In the genomic region with DNA sequence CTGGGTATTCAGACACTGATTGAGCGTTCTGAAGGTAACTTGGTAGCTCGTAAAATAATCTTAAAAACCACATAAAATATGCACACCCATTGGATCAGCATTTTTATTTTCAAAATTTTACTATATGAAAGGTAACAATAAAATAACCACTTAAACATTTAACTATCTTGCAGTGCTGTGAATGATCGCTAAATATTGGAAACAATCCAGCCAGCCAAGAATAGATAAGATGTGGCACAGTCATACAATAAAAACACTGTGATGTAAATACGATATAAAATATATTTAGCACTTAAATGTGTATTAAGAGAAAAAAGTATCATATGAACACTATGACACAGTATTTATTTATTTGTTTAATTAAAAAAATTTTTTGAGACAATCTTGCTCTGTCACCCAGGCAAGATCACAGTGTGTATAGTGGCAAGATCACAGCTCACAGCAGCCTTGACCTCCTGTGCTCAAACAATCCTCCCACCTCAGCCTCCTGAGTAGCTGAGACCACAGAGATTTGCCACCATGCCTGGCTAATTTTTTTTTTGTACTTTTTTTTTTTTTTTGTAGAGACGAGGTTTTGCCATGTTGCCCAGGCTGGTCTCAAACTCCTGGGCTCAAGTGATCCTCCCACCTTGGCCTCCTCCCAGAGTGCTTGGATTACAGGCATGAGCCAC, we compare ENCODE assay signal across 18 cellular contexts. TPM values are rescaled to one million over a fixed set of nuclear protein-coding genes. Genes with fewer than 3 reads are reported as not detected.
A peak's percentile ranks its signal among the peaks of the same experiment; 100 is the strongest.
DNase-seq lines count a peak whose midpoint lies in the region; ATAC-seq and TF ChIP-seq lines count a peak whose summit lies in the region.
"Had no signal": no experiment of that assay in that cellular context is flagged by ENCODE, and none has a peak within 500 bp of the region (broad histone marks: within the 10 kb centered on the region; RNA-seq: fewer than 3 reads in every experiment).

No MANE protein-coding gene starts in this region.

- no peaks in the 10 kb centered on the region for H3K9me3 ChIP-seq in HEK293 (ENCODE audit: control insufficient read depth, insufficient read depth, low read depth, low read length)
- no peaks in the 10 kb centered on the region for H3K9me3 ChIP-seq in SK-N-MC (ENCODE audit: low read depth, low read length)

- no peak for ATAC-seq in GM21526 (IDR thresholded peaks at IDR 0.05; ENCODE audit: low FRiP score, unreplicated experiment)
- ATAC-seq: CD8-positive, alpha-beta T cell; HCT116 had no signal

- DNase-seq in M059J (ENCODE audit: low read depth) (peak; percentile 2), SK-N-MC (ENCODE audit: low read depth, low spot score) (no peak), fibroblast of villous mesenchyme (ENCODE audit: low read depth) (peak; percentile 17), posterior vena cava (ENCODE audit: low spot score) (no peak), inferior parietal cortex (ENCODE audit: extremely low spot score) (no peak)
- DNase-seq: Calu3; CD8-positive, alpha-beta T cell; DMS79 treated with DMSO at 0.1 percent for 48 hours; GF-D8; GOT3; H7 had no signal

- H3K4me3 ChIP-seq in HEK293 (ENCODE audit: low read depth, low read length) (no peak overlapping the region), SK-N-MC (no peak overlapping the region), fibroblast of villous mesenchyme (ENCODE audit: low read depth, low read length) (no peak overlapping the region)
- H3K4me3 ChIP-seq: BLaER1 treated with 17β-estradiol and CSF1 and Interleukin-3, amounts not matched to agents 10 nM and 100 nM had no signal

- no peaks in the 10 kb centered on the region for H3K4me1 ChIP-seq in HEK293 (ENCODE audit: control insufficient read depth, insufficient read depth, low read length)
- H3K4me1 ChIP-seq: BLaER1 treated with 17β-estradiol and CSF1 and Interleukin-3, amounts not matched to agents 10 nM and 100 nM had no signal

- intact Hi-C loops in posterior vena cava (cut with DNase I), result no loop called here

- TF ChIP-seq CTCF in HEK293 (tag by site-specific recombination; IDR thresholded peaks at IDR 0.05) (no peak), fibroblast of villous mesenchyme (IDR thresholded peaks at IDR 0.05; ENCODE audit: insufficient read depth, low read depth, low read length) (no peak)

- H3K9ac ChIP-seq in SK-N-MC (ENCODE audit: insufficient read length), result no peak overlapping the region
- H3K9ac ChIP-seq: BLaER1 treated with 17β-estradiol and CSF1 and Interleukin-3, amounts not matched to agents 10 nM and 100 nM had no signal

- H3K36me3 ChIP-seq in HEK293 (ENCODE audit: control insufficient read depth in 2 of 2, insufficient read depth in 1 of 2, low read length in 2 of 2) (no peaks in the 10 kb centered on the region), SK-N-MC (ENCODE audit: insufficient read depth, low read length) (no peaks in the 10 kb centered on the region)

- POLR2A ChIA-PET in HEK293 (lab: Yijun Ruan, JAX), result no interaction called here

- CTCF ChIA-PET in HEK293 (lab: Yijun Ruan, JAX), result interaction anchor here (0.6 kb wide), 1 partner anchor 137 kb away, joined by 3 read pairs; no protein-coding TSS in a partner anchor

- H3K27ac ChIP-seq in HEK293 (ENCODE audit: extremely low read depth, low read depth, low read length), result no peak overlapping the region
- H3K27ac ChIP-seq in SK-N-MC, result peak overlapping the region; percentile 54; the same call in 1 of the 2 replicates
- H3K27ac ChIP-seq: BLaER1 treated with 17β-estradiol and CSF1 and Interleukin-3, amounts not matched to agents 10 nM and 100 nM had no signal

TF ChIP-seq in HEK293, 187 proteins besides CTCF, POLR2A, EP300 and RAD21:
- TF ChIP-seq, protein P1, sequence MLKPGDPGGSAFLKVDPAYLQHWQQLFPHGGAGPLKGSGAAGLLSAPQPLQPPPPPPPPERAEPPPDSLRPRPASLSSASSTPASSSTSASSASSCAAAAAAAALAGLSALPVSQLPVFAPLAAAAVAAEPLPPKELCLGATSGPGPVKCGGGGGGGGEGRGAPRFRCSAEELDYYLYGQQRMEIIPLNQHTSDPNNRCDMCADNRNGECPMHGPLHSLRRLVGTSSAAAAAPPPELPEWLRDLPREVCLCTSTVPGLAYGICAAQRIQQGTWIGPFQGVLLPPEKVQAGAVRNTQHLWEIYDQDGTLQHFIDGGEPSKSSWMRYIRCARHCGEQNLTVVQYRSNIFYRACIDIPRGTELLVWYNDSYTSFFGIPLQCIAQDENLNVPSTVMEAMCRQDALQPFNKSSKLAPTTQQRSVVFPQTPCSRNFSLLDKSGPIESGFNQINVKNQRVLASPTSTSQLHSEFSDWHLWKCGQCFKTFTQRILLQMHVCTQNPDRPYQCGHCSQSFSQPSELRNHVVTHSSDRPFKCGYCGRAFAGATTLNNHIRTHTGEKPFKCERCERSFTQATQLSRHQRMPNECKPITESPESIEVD (tag by site-specific recombination; IDR thresholded peaks at IDR 0.05), result 0 out of 2 replicates have a peak, but pooled peaks have one; percentile 13
- TF ChIP-seq, protein P2, sequence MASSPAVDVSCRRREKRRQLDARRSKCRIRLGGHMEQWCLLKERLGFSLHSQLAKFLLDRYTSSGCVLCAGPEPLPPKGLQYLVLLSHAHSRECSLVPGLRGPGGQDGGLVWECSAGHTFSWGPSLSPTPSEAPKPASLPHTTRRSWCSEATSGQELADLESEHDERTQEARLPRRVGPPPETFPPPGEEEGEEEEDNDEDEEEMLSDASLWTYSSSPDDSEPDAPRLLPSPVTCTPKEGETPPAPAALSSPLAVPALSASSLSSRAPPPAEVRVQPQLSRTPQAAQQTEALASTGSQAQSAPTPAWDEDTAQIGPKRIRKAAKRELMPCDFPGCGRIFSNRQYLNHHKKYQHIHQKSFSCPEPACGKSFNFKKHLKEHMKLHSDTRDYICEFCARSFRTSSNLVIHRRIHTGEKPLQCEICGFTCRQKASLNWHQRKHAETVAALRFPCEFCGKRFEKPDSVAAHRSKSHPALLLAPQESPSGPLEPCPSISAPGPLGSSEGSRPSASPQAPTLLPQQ (tag by site-specific recombination; IDR thresholded peaks at IDR 0.05), result no peak
- TF ChIP-seq ZBTB21 (tag by site-specific recombination; IDR thresholded peaks at IDR 0.05), result no peak

RNA-seq across cellular contexts. Expression of a gene that starts 39.4 kb away (rescaled TPM):
- total RNA-seq in M059J (2014; rRNA removed; shearing (Covaris generic)), result not detected in 2 replicates
- total RNA-seq in fibroblast of villous mesenchyme, result not detected in 2 replicates
- total RNA-seq in posterior vena cava, result under 1 TPM in 1 of 2 donors, not detected in 1; 0.14 TPM
- total RNA-seq: A172; B cell; Calu3; CD8-positive, alpha-beta T cell; HT-29 had no signal

Comparison
In these comparisons a context has a peak if more than half of its experiments do, and no peak if none do; other contexts are left out.
1. DNase-seq: peak in M059J (single experiment) and fibroblast of villous mesenchyme (single experiment); none in SK-N-MC (single experiment), posterior vena cava (single experiment) and inferior parietal cortex (single experiment).